In the genomic region with DNA sequence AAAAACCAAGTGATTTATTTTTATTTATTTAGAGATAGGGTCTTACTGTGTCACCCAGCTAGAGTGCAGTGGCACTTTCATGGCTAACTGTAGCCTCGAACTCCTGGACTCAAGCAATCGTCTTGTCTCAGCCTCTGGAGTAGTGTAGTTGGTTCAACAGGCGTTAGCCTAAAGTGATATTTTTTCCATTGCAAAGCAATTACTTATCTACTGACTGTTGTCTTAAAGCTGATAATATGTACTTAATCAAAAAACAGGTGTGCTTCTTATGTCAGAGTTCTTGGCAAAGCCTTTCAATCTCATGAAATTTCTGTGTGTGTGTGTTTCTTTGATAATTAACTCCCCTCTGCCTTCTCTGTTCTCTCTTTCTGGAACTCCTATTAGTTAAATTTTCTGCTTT, we compare ENCODE assay signal across 22 cellular contexts.
DNase-seq lines count a peak whose midpoint lies in the region; ATAC-seq, FAIRE-seq and TF ChIP-seq lines count a peak whose summit lies in the region.
"Had no signal": no experiment of that assay in that cellular context is flagged by ENCODE, and none has a peak within 500 bp of the region (broad histone marks: within the 10 kb centered on the region; RNA-seq: fewer than 3 reads in every experiment).

No MANE protein-coding gene starts in this region.

- H3K27me3 ChIP-seq in DOHH2 (ENCODE audit: control insufficient read depth, low read length) (no peaks in the 10 kb centered on the region), SU-DHL-6 (ENCODE audit: low read length) (no peaks in the 10 kb centered on the region), pancreas (no peaks in the 10 kb centered on the region), lower lobe of right lung (ENCODE audit: low read depth) (no peaks in the 10 kb centered on the region)
- H3K27me3 ChIP-seq: BLaER1 treated with 17β-estradiol and CSF1 and Interleukin-3, amounts not matched to agents 10 nM and 100 nM had no signal

- peaks cover 4% of the 10 kb centered on the region for H3K27me3 Mint-ChIP-seq in activated naive CD8-positive, alpha-beta T cell treated with anti-CD3 and anti-CD28 coated beads for 36 hours
- H3K27me3 Mint-ChIP-seq: B cell, IgD-negative memory B cell had no signal

- peak overlapping the region; percentile 36; the same call in 1 of the 2 replicates for H3K27ac ChIP-seq in DOHH2 (ENCODE audit: low read depth, low read length)
- H3K27ac ChIP-seq in SU-DHL-6 (ENCODE audit: low read depth, low read length) = peak overlapping the region; percentile 64
- no peak overlapping the region for H3K27ac ChIP-seq in pancreas
- no peak overlapping the region for H3K27ac ChIP-seq in lower lobe of right lung
- H3K27ac ChIP-seq: BLaER1 treated with 17β-estradiol and CSF1 and Interleukin-3, amounts not matched to agents 10 nM and 100 nM had no signal

- WGBS in pancreas, 2 donors = 18 to 21% methylated on average over 3 of the region's 3 CpGs

- DNase-seq in GM18507 (ENCODE audit: extremely low spot score, insufficient read length, low read depth) (no peak), pancreas (no peak), amygdala (lab: John Stamatoyannopoulos, UW) (no peak), lower lobe of right lung (no peak)
- no peak for DNase-seq in activated naive CD8-positive, alpha-beta T cell treated with anti-CD3 and anti-CD28 coated beads for 36 hours
- DNase-seq: Calu3; CD8-positive, alpha-beta T cell; DMS 273 treated with DMSO at 0.1 percent for 48 hours; DMS53; DND-41; GDM1; GOT3; H7; HFFc6; KBM-7 had no signal

- H2AFZ ChIP-seq in SU-DHL-6 (ENCODE audit: low read depth, low read length, severe bottlenecking) = no peak overlapping the region

- H3K4me3 ChIP-seq in DOHH2 (ENCODE audit: low read length) = peak overlapping the region; percentile 16; the same call in 1 of the 2 replicates
- H3K4me3 ChIP-seq in SU-DHL-6 (ENCODE audit: insufficient read depth, low read length, poor library complexity, severe bottlenecking) = no peak overlapping the region
- H3K4me3 ChIP-seq in pancreas = no peak overlapping the region
- H3K4me3 ChIP-seq in lower lobe of right lung = no peak overlapping the region
- H3K4me3 ChIP-seq: BLaER1 treated with 17β-estradiol and CSF1 and Interleukin-3, amounts not matched to agents 10 nM and 100 nM had no signal

- no peaks in the 10 kb centered on the region for H3F3A ChIP-seq in DOHH2 (ENCODE audit: control insufficient read depth, insufficient read depth)
- peaks cover 7% of the 10 kb centered on the region; the same call in 1 of the 2 replicates for H3F3A ChIP-seq in SU-DHL-6 (ENCODE audit: insufficient read depth)

- TF ChIP-seq CTCF in DOHH2 (IDR thresholded peaks at IDR 0.05; ENCODE audit: low read depth, low read length, poor library complexity, severe bottlenecking) (no peak), SU-DHL-6 (IDR thresholded peaks at IDR 0.05; ENCODE audit: insufficient read depth, low read length, poor library complexity, severe bottlenecking) (no peak), pancreas (IDR thresholded peaks at IDR 0.05) (no peak), lower lobe of right lung (IDR thresholded peaks at IDR 0.05) (no peak)

- ATAC-seq in pancreas (peak; percentile 87 to 96 (median 94)), lower lobe of right lung (no peak)
- ATAC-seq: CD8-positive, alpha-beta T cell; HCT116 had no signal

- FAIRE-seq in GM18507 (lab: Jason Lieb, UNC) (peak; percentile 47), pancreas (lab: Jason Lieb, UNC) (no peak)
- FAIRE-seq: HTR-8/SVneo had no signal

- H4K20me1 ChIP-seq in DOHH2 (ENCODE audit: control insufficient read depth, insufficient read depth, low read depth, low read length) (no peaks in the 10 kb centered on the region), SU-DHL-6 (ENCODE audit: low read depth, low read length) (no peaks in the 10 kb centered on the region)
- H4K20me1 ChIP-seq: BLaER1 treated with 17β-estradiol and CSF1 and Interleukin-3, amounts not matched to agents 10 nM and 100 nM had no signal

- H3K9ac ChIP-seq in SU-DHL-6 (ENCODE audit: low read length) = no peak overlapping the region; the same call in 1 of the 2 replicates
- H3K9ac ChIP-seq: BLaER1 treated with 17β-estradiol and CSF1 and Interleukin-3, amounts not matched to agents 10 nM and 100 nM had no signal

- H3K79me2 ChIP-seq in DOHH2 (ENCODE audit: control insufficient read depth, low read length) = no peaks in the 10 kb centered on the region
- no peaks in the 10 kb centered on the region for H3K79me2 ChIP-seq in SU-DHL-6 (ENCODE audit: insufficient read depth, low read length)

- intact Hi-C loops in pancreas (cut with DNase I) (no loop called here), lower lobe of right lung (cut with DNase I) (no loop called here)

- H3K9me3 ChIP-seq in DOHH2 (ENCODE audit: control insufficient read depth, insufficient read depth, low read length) (peaks cover 8% of the 10 kb centered on the region; the same call in 1 of the 2 replicates), SU-DHL-6 (ENCODE audit: insufficient read depth, low read length) (peaks cover 6% of the 10 kb centered on the region; the same call in 1 of the 2 replicates), pancreas (no peaks in the 10 kb centered on the region), lower lobe of right lung (peaks cover 6% of the 10 kb centered on the region)

- H3K9me2 ChIP-seq in DOHH2 (replicated peaks; ENCODE audit: control insufficient read depth, low read length) (no peaks in the 10 kb centered on the region), SU-DHL-6 (replicated peaks; ENCODE audit: insufficient read depth, low read length) (no peaks in the 10 kb centered on the region)

- peaks cover 15% of the 10 kb centered on the region for H3K36me3 Mint-ChIP-seq in activated naive CD8-positive, alpha-beta T cell treated with anti-CD3 and anti-CD28 coated beads for 36 hours
- H3K36me3 Mint-ChIP-seq: CD8-positive, alpha-beta T cell; IgD-negative memory B cell had no signal

- H3K27ac Mint-ChIP-seq in activated naive CD8-positive, alpha-beta T cell treated with anti-CD3 and anti-CD28 coated beads for 36 hours = no peak overlapping the region
- H3K27ac Mint-ChIP-seq: B cell; CD8-positive, alpha-beta T cell; HFFc6; IgD-negative memory B cell had no signal

- H3K4me1 Mint-ChIP-seq in activated naive CD8-positive, alpha-beta T cell treated with anti-CD3 and anti-CD28 coated beads for 36 hours = peaks cover 26% of the 10 kb centered on the region

- H3K4me1 ChIP-seq in DOHH2 (ENCODE audit: control insufficient read depth, low read length) (peaks cover 56% of the 10 kb centered on the region), pancreas (peaks cover 15 to 19% (median 18%) of the 10 kb centered on the region in 3 donors), lower lobe of right lung (no peaks in the 10 kb centered on the region)

- peaks cover 10% of the 10 kb centered on the region for H3K9me3 Mint-ChIP-seq in activated naive CD8-positive, alpha-beta T cell treated with anti-CD3 and anti-CD28 coated beads for 36 hours

- H3K4me2 ChIP-seq in DOHH2 (ENCODE audit: low read length) (peak overlapping the region; percentile 38), SU-DHL-6 (ENCODE audit: low read depth, low read length, poor library complexity, severe bottlenecking) (peak overlapping the region; percentile 27)
- H3K4me2 ChIP-seq: BLaER1 treated with 17β-estradiol and CSF1 and Interleukin-3, amounts not matched to agents 10 nM and 100 nM had no signal

- no peak overlapping the region for H3K4me3 Mint-ChIP-seq in activated naive CD8-positive, alpha-beta T cell treated with anti-CD3 and anti-CD28 coated beads for 36 hours
- H3K4me3 Mint-ChIP-seq: B cell; CD8-positive, alpha-beta T cell; HFFc6 had no signal

- H3K36me3 ChIP-seq in DOHH2 (ENCODE audit: control insufficient read depth, low read length) = no peaks in the 10 kb centered on the region
- H3K36me3 ChIP-seq in SU-DHL-6 (ENCODE audit: low read length) = peaks cover 6% of the 10 kb centered on the region; the same call in 1 of the 2 replicates
- H3K36me3 ChIP-seq in pancreas = no peaks in the 10 kb centered on the region
- no peaks in the 10 kb centered on the region for H3K36me3 ChIP-seq in lower lobe of right lung
- H3K36me3 ChIP-seq: BLaER1 treated with 17β-estradiol and CSF1 and Interleukin-3, amounts not matched to agents 10 nM and 100 nM had no signal

Comparison
In these comparisons a context has a peak if more than half of its experiments do, and no peak if none do; other contexts are left out.
1. H3K27ac ChIP-seq: peak in DOHH2 (single experiment) and SU-DHL-6 (single experiment); none in pancreas (0 of 4) and lower lobe of right lung (single experiment).
2. ATAC-seq: peak in pancreas (4 of 4); none in lower lobe of right lung (0 of 2).